Comparison of ENCODE assay signal across 24 cellular contexts in genomic region chr12:58961166-58961565, GRCh38. TPM values are rescaled to one million over a fixed set of nuclear protein-coding genes. Genes with fewer than 3 reads are reported as not detected.
"Had no signal": no experiment of that assay in that cellular context is flagged by ENCODE, and none has a peak within 500 bp of the region (broad histone marks: within the 10 kb centered on the region; RNA-seq: fewer than 3 reads in every experiment).

No MANE protein-coding gene starts in this region.

- H3K36me3 ChIP-seq: cardiac muscle cell, esophagus muscularis mucosa, gastrocnemius medialis, lower lobe of right lung, ovary, prostate gland, upper lobe of right lung had no signal

- H3K9me3 ChIP-seq: esophagus muscularis mucosa, gastrocnemius medialis, lower lobe of right lung, ovary, prostate gland, upper lobe of right lung had no signal

- H3K4me3 ChIP-seq: cardiac muscle cell, esophagus muscularis mucosa, gastrocnemius medialis, lower lobe of right lung, ovary, prostate gland, upper lobe of right lung had no signal

- ATAC-seq: activated CD4-positive, CD25-positive, alpha-beta regulatory T cell treated with anti-CD3 and anti-CD28 coated beads, Interleukin-2, amount 50 U/mL, for 24 hours; activated CD8-positive, alpha-beta memory T cell treated with anti-CD3 and anti-CD28 coated beads, Interleukin-2, amount 10 ng/mL, durations not matched to agents 7 days and 5 days; activated naive CD8-positive, alpha-beta T cell treated with anti-CD3 and anti-CD28 coated beads, Interleukin-2, amount 50 U/mL, for 24 hours; gastrocnemius medialis; left lobe of liver; lower lobe of right lung; naive thymus-derived CD4-positive, alpha-beta T cell; stimulated activated naive CD8-positive, alpha-beta T cell treated with anti-CD3 and anti-CD28 coated beads, Interleukin-15, Interleukin-2, amounts not matched to agents 100 U/mL and 50 U/mL, for 24 hours; upper lobe of right lung had no signal

- H3K27me3 ChIP-seq: cardiac muscle cell, esophagus muscularis mucosa, gastrocnemius medialis, ovary, upper lobe of right lung had no signal

- H3K27ac ChIP-seq: cardiac muscle cell, esophagus muscularis mucosa, gastrocnemius medialis, lower lobe of right lung, ovary, prostate gland, upper lobe of right lung had no signal

- FAIRE-seq: keratinocyte had no signal

- H3K4me1 ChIP-seq: esophagus muscularis mucosa, gastrocnemius medialis, lower lobe of right lung, prostate gland, upper lobe of right lung had no signal

- DNase-seq: activated CD4-positive, alpha-beta memory T cell treated with anti-CD3 and anti-CD28 coated beads, Interleukin-2, amount 10 ng/mL, durations not matched to agents 7 days and 5 days; activated CD4-positive, alpha-beta T cell treated with anti-CD3 and anti-CD28 coated beads, Interleukin-2, amount 10 ng/mL, durations not matched to agents 24 days and 14 days; activated CD8-positive, alpha-beta memory T cell treated with anti-CD3 and anti-CD28 coated beads, Interleukin-2, amount 10 ng/mL, durations not matched to agents 7 days and 5 days; activated gamma-delta T cell; activated naive CD4-positive, alpha-beta T cell treated with anti-CD3 and anti-CD28 coated beads, Interleukin-2, amount 50 U/mL, for 16 hours; activated naive CD8-positive, alpha-beta T cell treated with anti-CD3 and anti-CD28 coated beads, Interleukin-2, amount 50 U/mL, for 24 hours; activated T-cell treated with anti-CD3 and anti-CD28 coated beads for 4 hours; effector memory CD4-positive, alpha-beta T cell; gastrocnemius medialis; lower lobe of right lung; mesendoderm; naive thymus-derived CD4-positive, alpha-beta T cell; ovary; stimulated activated CD4-positive, alpha-beta T cell treated with anti-CD3 and anti-CD28 coated beads, Interleukin-12 subunit alpha, Interleukin-12 subunit beta, amount 100 ng/mL, for 4 hours; stimulated activated CD4-positive, alpha-beta T cell treated with anti-CD3 and anti-CD28 coated beads, Interleukin-4, amount 100 ng/mL, for 4 hours; stimulated activated naive CD8-positive, alpha-beta T cell treated with anti-CD3 and anti-CD28 coated beads, Interleukin-15, Interleukin-2, amounts not matched to agents 100 U/mL and 50 U/mL, for 24 hours; upper lobe of right lung had no signal

RNA-seq across cellular contexts. Expression of gene LRIG3, which starts 40.9 kb away (rescaled TPM):
- total RNA-seq: activated CD4-positive, alpha-beta T cell treated with anti-CD3 and anti-CD28 coated beads, Interleukin-2, amount 10 ng/mL, durations not matched to agents 24 days and 14 days; activated T-helper 1 cell treated with anti-CD3 and anti-CD28 coated beads, Interleukin-12 subunit alpha, Interleukin-12 subunit beta, Interleukin-2, Interleukin-4 antibody, amounts not matched to agents 30 ng/mL and 10 ng/mL and 1 ng/mL, durations not matched to agents 14 hours and 24 hours and 36 hours had no signal
- polyA plus RNA-seq: naive thymus-derived CD4-positive, alpha-beta T cell had no signal
